In genomic region chr6:125780540-125781306, GRCh38 we compare ENCODE assay signal across 7 cellular contexts. TPM values are rescaled to one million over a fixed set of nuclear protein-coding genes. Genes with fewer than 3 reads are reported as not detected.
DNase-seq lines count a peak whose midpoint lies in the region; ATAC-seq, FAIRE-seq and TF ChIP-seq lines count a peak whose summit lies in the region.

No MANE protein-coding gene starts in this region.

- peak overlapping the region; percentile 82 for H3K4me2 ChIP-seq in astrocyte (ENCODE audit: low read length)

- no peaks in the 10 kb centered on the region for H3K9me3 Mint-ChIP-seq in astrocyte (ENCODE audit: unreplicated experiment)

- H3K4me1 Mint-ChIP-seq in astrocyte (ENCODE audit: low read depth, unreplicated experiment), result no peaks in the 10 kb centered on the region

- DNase-seq in NCI-H1105 treated with DMSO at 0.1 percent for 48 hours (lab: John Stamatoyannopoulos, UW) (peak; percentile 84), SW 1271 (lab: John Stamatoyannopoulos, UW) (peak; percentile 68 to 90), astrocyte (ENCODE audit: low read depth) (peak; percentile 63)

- no peaks in the 10 kb centered on the region for H3K79me2 ChIP-seq in astrocyte (ENCODE audit: insufficient read depth, low read length)

- H3K27me3 Mint-ChIP-seq in astrocyte (ENCODE audit: low read depth, unreplicated experiment), result no peaks in the 10 kb centered on the region

- peak overlapping the region; percentile 75 for H2AFZ ChIP-seq in astrocyte (ENCODE audit: low read depth, low read length)

- H3K36me3 ChIP-seq in astrocyte (ENCODE audit: insufficient read depth, low read length) (no peaks in the 10 kb centered on the region), iPS-15b (ENCODE audit: control insufficient read depth, insufficient read depth, low read length) (no peaks in the 10 kb centered on the region), skeletal muscle tissue (ENCODE audit: control insufficient read depth in 3 of 3, insufficient read depth in 3 of 3, low read length in 3 of 3) (no peaks in the 10 kb centered on the region)

- H3K27me3 ChIP-seq in astrocyte (ENCODE audit: insufficient read depth, low read length), result no peaks in the 10 kb centered on the region
- no peaks in the 10 kb centered on the region for H3K27me3 ChIP-seq in iPS-15b (ENCODE audit: control insufficient read depth, insufficient read depth, low read length)
- no peaks in the 10 kb centered on the region for H3K27me3 ChIP-seq in skeletal muscle tissue (ENCODE audit: control insufficient read depth in 3 of 3, insufficient read depth in 3 of 3, low read length in 3 of 3)

- H3K27ac ChIP-seq in astrocyte (ENCODE audit: low read depth, low read length) (peak overlapping the region; percentile 73), skeletal muscle tissue (ENCODE audit: low read depth, low read length) (peak overlapping the region; percentile 95)

- H3K27ac Mint-ChIP-seq in astrocyte (ENCODE audit: unreplicated experiment), result no peak overlapping the region

- H3K36me3 Mint-ChIP-seq in astrocyte (ENCODE audit: low read depth, unreplicated experiment), result no peaks in the 10 kb centered on the region

- no peak for FAIRE-seq in astrocyte (lab: Jason Lieb, UNC)

- no peaks in the 10 kb centered on the region for H3K9me3 ChIP-seq in astrocyte (ENCODE audit: insufficient read depth, low read depth, low read length)
- no peaks in the 10 kb centered on the region for H3K9me3 ChIP-seq in iPS-15b (ENCODE audit: control insufficient read depth, insufficient read depth, low read length)
- no peaks in the 10 kb centered on the region for H3K9me3 ChIP-seq in skeletal muscle tissue (ENCODE audit: control insufficient read depth in 3 of 3, low read length in 3 of 3)

- peak overlapping the region; percentile 88 for H3K4me3 ChIP-seq in astrocyte (ENCODE audit: insufficient read depth, low read depth, low read length)
- peak overlapping the region; percentile 97 for H3K4me3 ChIP-seq in iPS-15b (ENCODE audit: low read depth, low read length)
- H3K4me3 ChIP-seq in skeletal muscle tissue (ENCODE audit: low read length in 3 of 3), result peak overlapping the region; percentile 66 to 98 (median 73)

- H3K9ac ChIP-seq in astrocyte (ENCODE audit: low read length), result peak overlapping the region; percentile 87
- peak overlapping the region; percentile 80 for H3K9ac ChIP-seq in iPS-15b (ENCODE audit: low read depth, low read length)
- H3K9ac ChIP-seq in skeletal muscle tissue (ENCODE audit: low read depth in 1 of 3, low read length in 3 of 3), result peak overlapping the region; percentile 79 to 97 (median 86)

- H4K20me1 ChIP-seq in astrocyte (ENCODE audit: insufficient read depth, low read length), result no peaks in the 10 kb centered on the region

- TF ChIP-seq CTCF in astrocyte (IDR thresholded peaks at IDR 0.05; ENCODE audit: insufficient read depth, low read depth, low read length), result no peak

- peak; percentile 83 for ATAC-seq in GM18498 (IDR thresholded peaks at IDR 0.05; ENCODE audit: unreplicated experiment)
- ATAC-seq in HG02678 (IDR thresholded peaks at IDR 0.05; ENCODE audit: unreplicated experiment), result peak; percentile 75

- no peak overlapping the region for H3K4me3 Mint-ChIP-seq in astrocyte (ENCODE audit: unreplicated experiment)

- no peaks in the 10 kb centered on the region for H3K4me1 ChIP-seq in astrocyte (ENCODE audit: insufficient read depth, low read length)
- H3K4me1 ChIP-seq in iPS-15b (ENCODE audit: control insufficient read depth, insufficient read depth, low read length), result no peaks in the 10 kb centered on the region
- H3K4me1 ChIP-seq in skeletal muscle tissue (ENCODE audit: control insufficient read depth in 3 of 3, insufficient read depth in 3 of 3, low read length in 3 of 3), result no peaks in the 10 kb centered on the region

RNA-seq across cellular contexts. Expression of gene NCOA7, which starts 10.0 kb away (rescaled TPM):
- total RNA-seq in astrocyte, result 25.4 and 26.0 TPM in 2 replicates
- 6.3 TPM for total RNA-seq in skeletal muscle tissue

RNA-seq across cellular contexts. Expression of gene HEY2, which starts 31.3 kb away (rescaled TPM):
- 1.0 and 2.4 TPM in 2 replicates for total RNA-seq in astrocyte
- total RNA-seq in skeletal muscle tissue, result 7.3 TPM

Comparison
In these comparisons a context has a peak if more than half of its experiments do, and no peak if none do; other contexts are left out.
1. Peak in every context shown above with its lines: DNase-seq, ATAC-seq, H3K4me3 ChIP-seq and H3K27ac ChIP-seq.